Comparison of ENCODE assay signal across 8 cellular contexts in genomic region chr17:42609814-42610801, GRCh38. TPM values are rescaled to one million over a fixed set of nuclear protein-coding genes. Genes with fewer than 3 reads are reported as not detected.
A peak's percentile ranks its signal among the peaks of the same experiment; 100 is the strongest.
DNase-seq lines count a peak whose midpoint lies in the region; ATAC-seq and TF ChIP-seq lines count a peak whose summit lies in the region.
"Not testable (repeated sequence)": the region's sequence is repeated elsewhere in the genome, so short reads cannot be mapped to it uniquely, and the experiment has no call there.

No MANE protein-coding gene starts in this region.

- not testable (repeated sequence) for DNase-seq in AG09309 (ENCODE audit: low read depth); fibroblast of villous mesenchyme (ENCODE audit: low read depth)
- peak; percentile 60 for DNase-seq in Karpas-422
- peak; percentile 15 for DNase-seq in T-helper 2 cell treated with Interferon-gamma antibody and Interleukin-4, amounts not matched to agents 5 μg/mL and 100 μg/mL, for 36 hours (ENCODE audit: low spot score)
- peak in 3 of 7 donors; percentile 46 to 65 (median 55) for DNase-seq in adrenal gland
- peak; percentile 14 for DNase-seq in stimulated activated CD4-positive, alpha-beta T cell treated with anti-CD3 and anti-CD28 coated beads, Interleukin-12 subunit alpha, Interleukin-12 subunit beta, amount 100 ng/mL, for 4 hours

- H3K9me3 Mint-ChIP-seq in T-helper 2 cell treated with Interferon-gamma antibody and Interleukin-4, amounts not matched to agents 5 μg/mL and 100 μg/mL, for 36 hours: not testable (repeated sequence)

- peaks cover 31% of the 10 kb centered on the region for H3K4me1 ChIP-seq in Karpas-422 (ENCODE audit: low read length)
- peaks cover 22 to 31% of the 10 kb centered on the region in 2 donors for H3K4me1 ChIP-seq in adrenal gland (replicated peaks in 1 of 2)
- H3K4me1 ChIP-seq in mononuclear cell (ENCODE audit: insufficient read depth, low read length): peaks cover 39% of the 10 kb centered on the region

- H3K4me3 ChIP-seq in AG09309 (ENCODE audit: control insufficient read depth, low read depth, low read length) (peak overlapping the region; percentile 77), Karpas-422 (ENCODE audit: low read length) (peak overlapping the region; percentile 98), adrenal gland (peak overlapping the region in 3 of 4 donors; percentile 58 to 93 (median 83)), fibroblast of villous mesenchyme (ENCODE audit: low read depth, low read length) (peak overlapping the region; percentile 91), mononuclear cell (ENCODE audit: low read length) (peak overlapping the region; percentile 92)

- ATAC-seq in GM19455 (IDR thresholded peaks at IDR 0.05; ENCODE audit: unreplicated experiment): peak; percentile 9

- not testable (repeated sequence) for H3K27me3 Mint-ChIP-seq in T-helper 2 cell treated with Interferon-gamma antibody and Interleukin-4, amounts not matched to agents 5 μg/mL and 100 μg/mL, for 36 hours (ENCODE audit: low read depth)

- not testable (repeated sequence) for H4K20me1 ChIP-seq in Karpas-422 (ENCODE audit: insufficient read depth, low read depth, low read length)

- peaks cover 50% of the 10 kb centered on the region for H3K79me2 ChIP-seq in Karpas-422 (ENCODE audit: low read length)

- TF ChIP-seq POLR2A in adrenal gland (IDR thresholded peaks at IDR 0.05): not testable (repeated sequence)

- not testable (repeated sequence) for H3K27me3 ChIP-seq in Karpas-422 (ENCODE audit: low read length); adrenal gland; mononuclear cell (ENCODE audit: insufficient read depth, low read length)

- H3K9ac ChIP-seq in Karpas-422 (ENCODE audit: low read length): peak overlapping the region; percentile 95

- intact Hi-C loops in adrenal gland (cut with DNase I): loop anchor here in 1 of 2 donors (5.0 kb wide), 2 partner anchors 62 to 72 kb away; partner anchors contain the start of genes CCR10 and CNTNAP1

- 13 to 24% (median 18%) methylated on average over 12 to 35 of the region's 42 CpGs for WGBS in adrenal gland, 4 donors

- peak overlapping the region; percentile 99 for H3K4me3 Mint-ChIP-seq in T-helper 2 cell treated with Interferon-gamma antibody and Interleukin-4, amounts not matched to agents 5 μg/mL and 100 μg/mL, for 36 hours

- H3K27ac ChIP-seq in Karpas-422 (ENCODE audit: low read length) (peak overlapping the region; percentile 46), adrenal gland (peak overlapping the region; percentile 33 to 94 (median 70))

- not testable (repeated sequence) for H3K9me3 ChIP-seq in Karpas-422 (ENCODE audit: low read length); adrenal gland (replicated peaks in 1 of 3); mononuclear cell (ENCODE audit: low read depth, low read length)

- H3K27ac Mint-ChIP-seq in T-helper 2 cell treated with Interferon-gamma antibody and Interleukin-4, amounts not matched to agents 5 μg/mL and 100 μg/mL, for 36 hours: peak overlapping the region; percentile 91

- peak overlapping the region; percentile 99 for H3K4me2 ChIP-seq in Karpas-422 (ENCODE audit: low read depth, low read length, poor library complexity, severe bottlenecking)

- not testable (repeated sequence) for H3K36me3 ChIP-seq in Karpas-422 (ENCODE audit: insufficient read depth, low read length)
- peaks cover 0 to 30% of the 10 kb centered on the region in 2 donors for H3K36me3 ChIP-seq in adrenal gland (replicated peaks in 1 of 2)

- peaks cover 37% of the 10 kb centered on the region for H3K36me3 Mint-ChIP-seq in T-helper 2 cell treated with Interferon-gamma antibody and Interleukin-4, amounts not matched to agents 5 μg/mL and 100 μg/mL, for 36 hours (ENCODE audit: low read depth)

- peak overlapping the region; percentile 97 for H2AFZ ChIP-seq in Karpas-422 (ENCODE audit: low read length)

- H3K9me2 ChIP-seq in Karpas-422 (replicated peaks; ENCODE audit: insufficient read depth, low read length): not testable (repeated sequence)

- H3K4me1 Mint-ChIP-seq in T-helper 2 cell treated with Interferon-gamma antibody and Interleukin-4, amounts not matched to agents 5 μg/mL and 100 μg/mL, for 36 hours (ENCODE audit: low read depth): peaks cover 19% of the 10 kb centered on the region

- not testable (repeated sequence) for TF ChIP-seq CTCF in AG09309 (IDR thresholded peaks at IDR 0.05; ENCODE audit: control insufficient read depth, insufficient read depth, low read depth, low read length, missing control alignments); adrenal gland (IDR thresholded peaks at IDR 0.05); fibroblast of villous mesenchyme (IDR thresholded peaks at IDR 0.05; ENCODE audit: insufficient read depth, low read depth, low read length)

RNA-seq across cellular contexts. Expression of gene TUBG1, which starts 0.6 kb away (rescaled TPM):
- 27.4 and 47.6 TPM in 2 replicates for total RNA-seq in Karpas-422 (2014; rRNA removed; shearing (Covaris generic); ENCODE audit: low replicate concordance)
- total RNA-seq in adrenal gland (10 to 100 TPM; 22.9 to 90.0 (median 38.0) TPM), fibroblast of villous mesenchyme (36.1 and 52.2 TPM in 2 replicates), mononuclear cell (3.1 TPM)
- polyA plus RNA-seq in adrenal gland: 10 to 100 TPM; 30.5 to 70.3 (median 40.3) TPM

RNA-seq across cellular contexts. Expression of gene RETREG3, which starts 0.9 kb away (rescaled TPM):
- total RNA-seq in Karpas-422 (2014; rRNA removed; shearing (Covaris generic); ENCODE audit: low replicate concordance): 37.4 and 39.5 TPM in 2 replicates
- total RNA-seq in adrenal gland (100 to 1,000 TPM in 1 of 8 donors, 10 to 100 TPM in 7; 57.6 to 167 (median 83.0) TPM), fibroblast of villous mesenchyme (59.9 and 80.3 TPM in 2 replicates), mononuclear cell (34.7 TPM)
- 10 to 100 TPM; 27.1 to 30.6 (median 28.2) TPM for polyA plus RNA-seq in adrenal gland

RNA-seq across cellular contexts. Expression of gene PSMC3IP, which starts 32.6 kb away (rescaled TPM):
- 5.3 and 7.9 TPM in 2 replicates for total RNA-seq in Karpas-422 (2014; rRNA removed; shearing (Covaris generic); ENCODE audit: low replicate concordance)
- 1 to 10 TPM in 7 of 8 donors, not detected in 1; 1.2 to 2.3 (median 1.8) TPM for total RNA-seq in adrenal gland
- polyA plus RNA-seq in adrenal gland: 1 to 10 TPM; 3.1 to 3.9 (median 3.5) TPM
- 3.9 and 4.8 TPM in 2 replicates for total RNA-seq in fibroblast of villous mesenchyme
- 1.4 TPM for total RNA-seq in mononuclear cell

RNA-seq across cellular contexts. Expression of gene MLX, which starts 43.2 kb away (rescaled TPM):
- 33.0 and 42.4 TPM in 2 replicates for total RNA-seq in Karpas-422 (2014; rRNA removed; shearing (Covaris generic); ENCODE audit: low replicate concordance)
- total RNA-seq in adrenal gland: 10 to 100 TPM; 34.2 to 58.8 (median 47.1) TPM
- polyA plus RNA-seq in adrenal gland: 10 to 100 TPM; 46.0 to 95.0 (median 52.6) TPM
- total RNA-seq in fibroblast of villous mesenchyme: 31.2 and 47.5 TPM in 2 replicates
- 22.0 TPM for total RNA-seq in mononuclear cell

RNA-seq across cellular contexts. Expression of gene COASY, which starts 48.2 kb away (rescaled TPM):
- 46.7 and 56.2 TPM in 2 replicates for total RNA-seq in Karpas-422 (2014; rRNA removed; shearing (Covaris generic); ENCODE audit: low replicate concordance)
- total RNA-seq in adrenal gland (100 to 1,000 TPM in 4 of 8 donors, 10 to 100 TPM in 4; 55.9 to 148 (median 91.8) TPM), fibroblast of villous mesenchyme (18.0 and 22.0 TPM in 2 replicates), mononuclear cell (10.2 TPM)
- polyA plus RNA-seq in adrenal gland: 100 to 1,000 TPM in 2 of 3 donors, 10 to 100 TPM in 1; 65.5 to 192 (median 130) TPM
